ENCODE assay signal across 33 cellular contexts in genomic region chr14:76123426-76124095, GRCh38.
"Had no signal": no experiment of that assay in that cellular context is flagged by ENCODE, and none has a peak within 500 bp of the region (broad histone marks: within the 10 kb centered on the region; RNA-seq: fewer than 3 reads in every experiment).

No MANE protein-coding gene starts in this region.

- H3K36me3 ChIP-seq: adrenal gland, gastroesophageal sphincter, left ventricle myocardium inferior, ovary, prostate gland, stomach, thyroid gland, WERI-Rb-1 had no signal

- DNase-seq: activated CD4-positive, alpha-beta memory T cell treated with anti-CD3 and anti-CD28 coated beads for 36 hours; activated CD4-positive, alpha-beta T cell treated with anti-CD3 and anti-CD28 coated beads, Interleukin-2, amount 10 ng/mL, durations not matched to agents 24 days and 14 days; activated CD4-positive, CD25-positive, alpha-beta regulatory T cell treated with anti-CD3 and anti-CD28 coated beads, Interleukin-2, amount 50 U/mL, for 72 hours; activated CD8-positive, alpha-beta memory T cell treated with anti-CD3 and anti-CD28 coated beads, Interleukin-2, amount 50 U/mL, for 4 hours; activated effector memory CD4-positive, alpha-beta T cell treated with anti-CD3 and anti-CD28 coated beads, Interleukin-2, amount 50 U/mL, for 16 hours; activated naive CD4-positive, alpha-beta T cell treated with anti-CD3 and anti-CD28 coated beads for 36 hours; activated naive CD8-positive, alpha-beta T cell treated with anti-CD3 and anti-CD28 coated beads for 36 hours; activated T-cell treated with anti-CD3 and anti-CD28 coated beads, Interleukin-2, amount 50 U/mL, for 1 hour; adrenal gland; aorta; body of pancreas; dorsolateral prefrontal cortex; effector memory CD4-positive, alpha-beta T cell; erythroblast; head of caudate nucleus; islet precursor cell; left ventricle myocardium inferior; mucosa of descending colon; ovary; retina; stimulated activated CD4-positive, alpha-beta T cell treated with anti-CD3 and anti-CD28 coated beads, Interleukin-1b, Interleukin-23, amount 100 ng/mL, for 48 hours; stimulated activated CD4-positive, alpha-beta T cell treated with anti-CD3 and anti-CD28 coated beads, Interleukin-4, amount 100 ng/mL, for 4 hours; stimulated activated naive B cell treated with anti-CD40 and anti-IgM and Interleukin-4, amounts not matched to agents 10 μg/mL and 1 μg/mL and 100 μg/mL, for 72 hours; stomach; SW 1271; T-helper 9 cell; thyroid gland; WERI-Rb-1 had no signal

- H3K27me3 ChIP-seq: body of pancreas, gastroesophageal sphincter, ovary, thyroid gland had no signal

- H3K4me2 ChIP-seq: smooth muscle cell had no signal

- H3K27ac ChIP-seq: adrenal gland, body of pancreas, dorsolateral prefrontal cortex, gastroesophageal sphincter, left ventricle myocardium inferior, ovary, prostate gland, stomach, thyroid gland, WERI-Rb-1 had no signal

- FAIRE-seq: colon had no signal

- ATAC-seq: body of pancreas; gastroesophageal sphincter; mucosa of descending colon; stimulated activated naive B cell treated with anti-CD40 and anti-IgM and Interleukin-4, amounts not matched to agents 10 μg/mL and 1 μg/mL and 100 μg/mL, for 72 hours had no signal

- H3K9me3 ChIP-seq: adrenal gland, body of pancreas, gastroesophageal sphincter, left ventricle myocardium inferior, mucosa of descending colon, ovary, prostate gland, stomach, thyroid gland had no signal

- H3K4me3 ChIP-seq: adrenal gland, body of pancreas, dorsolateral prefrontal cortex, gastroesophageal sphincter, left ventricle myocardium inferior, lung, mucosa of descending colon, ovary, prostate gland, smooth muscle cell, stomach, thyroid gland had no signal

- H3K4me1 ChIP-seq: adrenal gland, body of pancreas, gastroesophageal sphincter, left ventricle myocardium inferior, prostate gland, stomach, thyroid gland had no signal
